In the genomic region with DNA sequence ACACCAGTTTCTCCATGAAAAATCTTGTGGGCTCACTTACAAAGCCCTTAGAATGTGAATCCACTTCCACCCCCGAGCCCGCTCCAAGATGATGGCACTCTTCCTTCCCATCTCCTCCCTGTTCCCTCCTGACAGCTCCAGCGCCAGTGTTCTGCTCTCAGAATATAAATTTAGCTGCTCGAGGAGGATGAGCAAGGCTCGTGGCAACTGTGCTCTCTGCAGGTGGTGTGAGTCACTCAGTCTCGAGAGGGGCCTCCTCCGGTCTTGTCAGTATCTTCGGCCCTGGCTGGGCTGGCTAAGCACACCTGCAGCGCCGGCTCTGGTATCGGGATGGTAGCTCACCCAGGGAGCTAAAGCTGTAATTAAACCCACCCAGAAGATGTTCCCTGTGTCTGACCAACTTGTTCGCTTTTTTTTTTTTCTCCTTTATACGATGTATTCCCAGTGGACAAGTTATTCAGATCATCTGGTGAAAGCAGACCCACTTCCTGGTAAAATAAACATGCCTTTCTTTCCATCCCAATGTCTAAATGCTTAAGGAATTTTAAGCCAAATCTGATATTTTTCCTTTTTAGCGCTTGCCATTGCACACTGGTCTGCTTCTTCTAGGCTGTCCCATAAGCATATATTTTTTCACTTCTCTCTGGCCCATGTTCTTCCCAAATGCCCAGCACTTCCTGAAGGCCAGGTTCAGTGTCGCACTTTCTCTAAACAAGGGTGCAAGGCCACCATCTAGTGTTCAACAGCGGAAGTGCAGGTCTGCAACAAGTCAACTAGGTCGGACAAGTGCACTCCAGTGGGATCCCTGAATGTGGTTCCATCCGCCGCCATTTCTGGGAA, we compare ENCODE assay signal across 8 cellular contexts. TPM values are rescaled to one million over a fixed set of nuclear protein-coding genes. Genes with fewer than 3 reads are reported as not detected.
DNase-seq lines count a peak whose midpoint lies in the region; ATAC-seq and TF ChIP-seq lines count a peak whose summit lies in the region.

No MANE protein-coding gene starts in this region.

- intact Hi-C loops in left ventricle myocardium superior (cut with micrococcal nuclease) = no loop called here

- TF ChIP-seq POLR2A in NB4 (IDR thresholded peaks at IDR 0.05; ENCODE audit: extremely low read depth, insufficient read length) = no peak

- no peak overlapping the region for H3K4me3 ChIP-seq in NB4 (ENCODE audit: low read depth, low read length)

- DNase-seq in NCI-H2171 treated with DMSO at 0.1 percent for 48 hours (lab: John Stamatoyannopoulos, UW) (peak; percentile 64), NCI-H2171 (lab: John Stamatoyannopoulos, UW) (no peak), NB4 (ENCODE audit: low read depth) (peak; percentile 82), SKM-1 (lab: John Stamatoyannopoulos, UW; ENCODE audit: unreplicated experiment) (peak; percentile 41), amygdala (lab: John Stamatoyannopoulos, UW) (peak in 55 of 56 donors; percentile 15 to 89 (median 57)), left ventricle myocardium superior (peak; percentile 80), renal cortical epithelial cell (ENCODE audit: low read depth) (peak; percentile 81)

- peak; percentile 95 for TF ChIP-seq CTCF in NB4 (IDR thresholded peaks at IDR 0.05; ENCODE audit: low read depth, low read length)

- ATAC-seq in left ventricle myocardium superior (peak; percentile 92), HG03196 (IDR thresholded peaks at IDR 0.05; ENCODE audit: unreplicated experiment) (no peak)

RNA-seq across cellular contexts. Expression of gene YPEL5, which starts 31.4 kb away (rescaled TPM):
- total RNA-seq in left ventricle myocardium superior (76.3 TPM), renal cortical epithelial cell (154 and 187 TPM in 2 replicates)
